ENCODE assay signal across 7 cellular contexts in the genomic region with DNA sequence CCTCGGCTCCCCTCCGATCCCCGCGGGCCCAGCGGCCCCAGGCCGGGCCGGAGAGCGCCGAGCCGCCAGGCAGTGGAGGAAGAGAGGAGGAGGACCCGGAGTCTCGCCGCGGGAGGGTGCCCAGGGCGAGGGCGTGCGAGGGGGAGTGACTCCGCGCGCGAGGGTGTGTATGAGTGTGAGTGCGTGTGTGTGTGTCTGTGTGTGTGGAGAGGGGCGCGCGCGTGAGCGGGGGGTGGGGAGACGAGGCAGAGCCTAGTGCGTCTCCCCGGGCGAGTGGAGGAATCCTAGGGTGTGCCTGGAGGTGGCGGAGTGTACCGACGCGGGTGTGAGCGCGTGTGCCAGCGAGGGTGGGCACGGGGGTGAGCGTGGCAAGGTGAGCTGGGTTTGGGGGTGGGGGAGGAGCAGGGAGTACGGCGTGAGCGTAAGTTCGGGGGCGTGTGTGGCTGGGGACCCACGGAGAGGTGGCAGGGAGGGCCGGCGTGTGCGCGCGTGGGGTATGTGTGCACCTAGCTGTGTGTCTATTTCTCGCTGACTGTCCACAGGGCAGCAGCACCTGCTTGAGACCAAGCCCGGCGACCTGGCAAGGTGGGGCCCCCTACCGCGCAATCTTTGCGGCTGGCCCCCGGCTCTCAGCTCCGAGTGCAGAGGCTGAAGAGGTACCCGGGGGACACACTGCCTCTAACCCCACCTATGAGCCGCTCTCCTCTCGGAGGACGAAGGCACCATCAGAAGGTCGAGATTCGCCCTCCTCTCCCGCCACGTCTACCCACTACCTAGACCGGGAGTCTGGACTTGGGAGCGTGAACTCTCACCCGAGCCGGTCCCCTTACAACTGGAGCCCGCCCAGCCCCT. TPM values are rescaled to one million over a fixed set of nuclear protein-coding genes. Genes with fewer than 3 reads are reported as not detected.
DNase-seq lines count a peak whose midpoint lies in the region; ATAC-seq, FAIRE-seq and TF ChIP-seq lines count a peak whose summit lies in the region.

No MANE protein-coding gene starts in this region.

- DNase-seq in GM23248 (peak; percentile 41), Peyer's patch (peak in 2 of 3 donors; percentile 46 to 54), endothelial cell of umbilical vein (ENCODE audit: low read depth, low spot score) (no peak), superior temporal gyrus (ENCODE audit: extremely low spot score) (no peak)
- DNase-seq in naive thymus-derived CD4-positive, alpha-beta T cell, result no peak
- no peak for DNase-seq in stimulated activated CD4-positive, alpha-beta T cell treated with anti-CD3 and anti-CD28 coated beads, Interleukin-2, amount 100 ng/mL, for 48 hours

- H3K4me1 Mint-ChIP-seq in naive thymus-derived CD4-positive, alpha-beta T cell, result peaks cover 0 to 22% (median 8%) of the 10 kb centered on the region in 7 donors

- H3K9me3 ChIP-seq in GM23248 (ENCODE audit: low read depth), result no peaks in the 10 kb centered on the region
- H3K9me3 ChIP-seq in Peyer's patch, result no peaks in the 10 kb centered on the region
- H3K9me3 ChIP-seq in endothelial cell of umbilical vein (replicated peaks; ENCODE audit: control insufficient read depth, insufficient read depth, low read length), result no peaks in the 10 kb centered on the region
- H3K9me3 ChIP-seq in naive thymus-derived CD4-positive, alpha-beta T cell (ENCODE audit: control insufficient read depth in 2 of 3, low read length in 3 of 3), result no peaks in the 10 kb centered on the region

- H3K9me3 Mint-ChIP-seq in naive thymus-derived CD4-positive, alpha-beta T cell, result peaks cover 0 to 3% (median 0%) of the 10 kb centered on the region in 11 donors

- WGBS in GM23248 (ENCODE audit: low coverage in 1 of 2, low lambda C conversion rate in 2 of 2, missing lambda C conversion rate in 2 of 2), 2 experiments, result 2% methylated on average over 23 to 72 of the region's 72 CpGs

- H4K20me1 ChIP-seq in GM23248 (ENCODE audit: insufficient read depth), result no peaks in the 10 kb centered on the region
- H4K20me1 ChIP-seq in endothelial cell of umbilical vein (replicated peaks; ENCODE audit: control insufficient read depth, extremely low read depth, insufficient read depth, low read length), result no peaks in the 10 kb centered on the region

- H3K9me2 ChIP-seq in GM23248 (ENCODE audit: insufficient read depth), result no peaks in the 10 kb centered on the region

- BruUV-seq in endothelial cell of umbilical vein (replicated peaks; lab: Mats Ljungman, UMichigan), result no TSS peak

- CTCF ChIA-PET in endothelial cell of umbilical vein (lab: Charles Lee), result no interaction called here
- CTCF ChIA-PET in naive thymus-derived CD4-positive, alpha-beta T cell (lab: Charles Lee), result no interaction called here

- no peak overlapping the region for H3K27ac ChIP-seq in GM23248
- peak overlapping the region in 3 of 4 donors; percentile 25 to 65 (median 49) for H3K27ac ChIP-seq in Peyer's patch
- H3K27ac ChIP-seq in endothelial cell of umbilical vein (ENCODE audit: insufficient read depth, low read depth, low read length), result no peak overlapping the region
- no peak overlapping the region for H3K27ac ChIP-seq in naive thymus-derived CD4-positive, alpha-beta T cell (ENCODE audit: low read depth, low read length)

- H3K9ac ChIP-seq in GM23248, result no peak overlapping the region
- no peak overlapping the region for H3K9ac ChIP-seq in endothelial cell of umbilical vein (replicated peaks; ENCODE audit: extremely low read depth, insufficient read depth, low read length)

- TF ChIP-seq CTCF in Peyer's patch (IDR thresholded peaks at IDR 0.05) (no peak), endothelial cell of umbilical vein (IDR thresholded peaks at IDR 0.05; ENCODE audit: extremely low read depth in 1 of 2, insufficient read depth in 1 of 2, low read depth in 1 of 2, low read length in 2 of 2) (no peak)

- peaks cover 63 to 75% (median 72%) of the 10 kb centered on the region in 5 donors for H3K27me3 Mint-ChIP-seq in naive thymus-derived CD4-positive, alpha-beta T cell

- H3K4me1 ChIP-seq in GM23248 (ENCODE audit: insufficient read depth) (no peaks in the 10 kb centered on the region), Peyer's patch (peaks cover 0 to 25% (median 0%) of the 10 kb centered on the region in 4 donors), endothelial cell of umbilical vein (ENCODE audit: control insufficient read depth, extremely low read depth, insufficient read depth, low read length) (no peaks in the 10 kb centered on the region)
- no peaks in the 10 kb centered on the region for H3K4me1 ChIP-seq in naive thymus-derived CD4-positive, alpha-beta T cell (ENCODE audit: control insufficient read depth in 2 of 2, insufficient read depth in 2 of 2, low read length in 2 of 2)

- H3K4me2 ChIP-seq in GM23248 (ENCODE audit: unreplicated experiment) (peak overlapping the region; percentile 51), endothelial cell of umbilical vein (ENCODE audit: insufficient read depth, low read length) (no peak overlapping the region)

- intact Hi-C loops in endothelial cell of umbilical vein (cut with micrococcal nuclease), result no loop called here
- intact Hi-C loops in naive thymus-derived CD4-positive, alpha-beta T cell (cut with micrococcal nuclease), result no loop called here

- no peaks in the 10 kb centered on the region for H3K79me2 ChIP-seq in GM23248 (ENCODE audit: insufficient read depth)
- H3K79me2 ChIP-seq in endothelial cell of umbilical vein (ENCODE audit: control insufficient read depth, insufficient read depth, low read length), result no peaks in the 10 kb centered on the region

- no peak for FAIRE-seq in endothelial cell of umbilical vein (lab: Jason Lieb, UNC)

- POLR2A ChIA-PET in endothelial cell of umbilical vein (lab: Charles Lee), result no interaction called here
- POLR2A ChIA-PET in naive thymus-derived CD4-positive, alpha-beta T cell (lab: Charles Lee), result no interaction called here

- H3K4me3 ChIP-seq in GM23248, result peak overlapping the region; percentile 70
- H3K4me3 ChIP-seq in Peyer's patch, result peak overlapping the region; percentile 20 to 62 (median 52)
- H3K4me3 ChIP-seq in endothelial cell of umbilical vein (replicated peaks in 1 of 3; ENCODE audit: insufficient read depth in 1 of 3, low read depth in 1 of 3, low read length in 3 of 3), result peak overlapping the region in 1 of 3 experiments; percentile 25
- no peak overlapping the region for H3K4me3 ChIP-seq in naive thymus-derived CD4-positive, alpha-beta T cell (ENCODE audit: low read length)

- peaks cover 51% of the 10 kb centered on the region for H3K27me3 ChIP-seq in GM23248 (replicated peaks; ENCODE audit: insufficient read depth)
- no peaks in the 10 kb centered on the region for H3K27me3 ChIP-seq in Peyer's patch
- peaks cover 43 to 48% of the 10 kb centered on the region in 2 experiments for H3K27me3 ChIP-seq in endothelial cell of umbilical vein (ENCODE audit: control insufficient read depth in 2 of 2, insufficient read depth in 2 of 2, low read length in 2 of 2)
- peaks cover 0 to 4% of the 10 kb centered on the region in 2 donors for H3K27me3 ChIP-seq in naive thymus-derived CD4-positive, alpha-beta T cell (ENCODE audit: control insufficient read depth in 2 of 2, insufficient read depth in 2 of 2, low read length in 2 of 2)

- in situ Hi-C loops in GM23248 (cut with MboI), result no loop called here

- no peak overlapping the region for H3K27ac Mint-ChIP-seq in naive thymus-derived CD4-positive, alpha-beta T cell

- H3K9me1 ChIP-seq in endothelial cell of umbilical vein (replicated peaks; ENCODE audit: control insufficient read depth, extremely low read depth, insufficient read depth, low read length), result no peaks in the 10 kb centered on the region

- no peaks in the 10 kb centered on the region for H3K36me3 Mint-ChIP-seq in naive thymus-derived CD4-positive, alpha-beta T cell

- no peak for TF ChIP-seq POLR2A in Peyer's patch (IDR thresholded peaks at IDR 0.05)
- TF ChIP-seq POLR2A in endothelial cell of umbilical vein (IDR thresholded peaks at IDR 0.05; ENCODE audit: low read depth, low read length), result no peak

- H3F3A ChIP-seq in GM23248 (ENCODE audit: insufficient read depth), result no peaks in the 10 kb centered on the region

- dilution Hi-C loops in endothelial cell of umbilical vein (cut with MboI; ENCODE audit: extremely low pct_ligation_motif_present, low sequenced_read_pairs), result no loop called here

- ATAC-seq in naive thymus-derived CD4-positive, alpha-beta T cell, result no peak
- ATAC-seq in GM18858 (IDR thresholded peaks at IDR 0.05; ENCODE audit: unreplicated experiment), result no peak

- H2AFZ ChIP-seq in GM23248 (peak overlapping the region; percentile 51), endothelial cell of umbilical vein (ENCODE audit: low read depth, low read length) (no peak overlapping the region)

- H3K36me3 ChIP-seq in GM23248 (ENCODE audit: low read depth) (no peaks in the 10 kb centered on the region), Peyer's patch (no peaks in the 10 kb centered on the region), endothelial cell of umbilical vein (ENCODE audit: control insufficient read depth in 2 of 2, extremely low read depth in 1 of 2, insufficient read depth in 2 of 2, low read length in 2 of 2) (no peaks in the 10 kb centered on the region)
- H3K36me3 ChIP-seq in naive thymus-derived CD4-positive, alpha-beta T cell (ENCODE audit: control insufficient read depth in 2 of 3, insufficient read depth in 3 of 3, low read length in 3 of 3), result no peaks in the 10 kb centered on the region

- H3K4me3 Mint-ChIP-seq in naive thymus-derived CD4-positive, alpha-beta T cell, result peak overlapping the region in 9 of 10 donors; percentile 13 to 89 (median 53)

TF ChIP-seq in endothelial cell of umbilical vein, 7 proteins besides CTCF, POLR2A, EP300 and RAD21:
- peak; percentile 75 for TF ChIP-seq EZH2 (IDR thresholded peaks at IDR 0.05; ENCODE audit: borderline replicate concordance, low read depth, low read length, severe bottlenecking)
- no peak for TF ChIP-seq FOS (IDR thresholded peaks at IDR 0.05; ENCODE audit: borderline replicate concordance, insufficient read depth, low read length)

RNA-seq across cellular contexts. Expression of gene KCND3, which starts 0.8 kb away (rescaled TPM):
- 0.13 and 0.22 TPM in 2 replicates for total RNA-seq in GM23248 (2014; rRNA removed; shearing (Covaris generic))
- polyA plus RNA-seq in GM23248 (2016; fragmentation: Nextera tagmentation; extraction: Ambion mirVana) (0.04 and 0.08 TPM in 2 replicates), endothelial cell of umbilical vein (0.03 TPM in 1 of 2 replicates, not detected in the other)
- total RNA-seq in Peyer's patch (1 to 10 TPM in 1 of 4 donors, under 1 TPM in 3; 0.35 to 4.1 (median 0.90) TPM), endothelial cell of umbilical vein (not detected in 2 replicates)
- not detected in 2 replicates for polyA plus RNA-seq in endothelial cell of umbilical vein (2011; cell fraction: cytosol; rRNA removed)
- not detected in 2 replicates for polyA plus RNA-seq in endothelial cell of umbilical vein (2011; cell fraction: nucleus; rRNA removed)
- polyA plus RNA-seq in endothelial cell of umbilical vein (2012), result 0.07 TPM in 1 of 2 replicates, not detected in the other
- polyA minus RNA-seq in endothelial cell of umbilical vein, result not detected in 2 replicates
- polyA minus RNA-seq in endothelial cell of umbilical vein (2011; cell fraction: cytosol; rRNA and poly(A)+ RNA removed), result not detected
- not detected in 2 replicates for polyA minus RNA-seq in endothelial cell of umbilical vein (2011; cell fraction: nucleus; rRNA and poly(A)+ RNA removed)
- total RNA-seq in naive thymus-derived CD4-positive, alpha-beta T cell, result under 1 TPM in 1 of 5 experiments, not detected in 4; 0.17 TPM
- polyA plus RNA-seq in naive thymus-derived CD4-positive, alpha-beta T cell, result under 1 TPM in 1 of 2 donors, not detected in 1; 0.05 TPM

Comparison
In these comparisons a context has a peak if more than half of its experiments do, and no peak if none do; other contexts are left out.
1. DNase-seq: peak in GM23248 (single experiment) and Peyer's patch (2 of 3); none in endothelial cell of umbilical vein (single experiment), naive thymus-derived CD4-positive, alpha-beta T cell (0 of 9), stimulated activated CD4-positive, alpha-beta T cell treated with anti-CD3 and anti-CD28 coated beads, Interleukin-2, amount 100 ng/mL, for 48 hours (0 of 2) and superior temporal gyrus (single experiment).
2. H3K27ac ChIP-seq: peak in Peyer's patch (3 of 4); none in GM23248 (single experiment), endothelial cell of umbilical vein (single experiment) and naive thymus-derived CD4-positive, alpha-beta T cell (single experiment).